Comparison of ENCODE assay signal across 1 cellular context in genomic region chrX:45200741-45201234, GRCh38.
TF ChIP-seq lines count a peak whose summit lies in the region.

Gene DIPK2B (minus strand): TSS chrX:45200876. CDS start chrX:45200826, 50 bp downstream.

TF ChIP-seq in HepG2, 621 proteins besides CTCF, POLR2A, EP300 and RAD21 (continued from another document):
- no peak for TF ChIP-seq ZNF512B (CRISPR knock-in tag; IDR thresholded peaks at IDR 0.05; ENCODE audit: borderline replicate concordance)
TF ChIP-seq in HepG2: peak in this region for 0.
